8 cellular contexts compared by ENCODE assay signal in the genomic region with DNA sequence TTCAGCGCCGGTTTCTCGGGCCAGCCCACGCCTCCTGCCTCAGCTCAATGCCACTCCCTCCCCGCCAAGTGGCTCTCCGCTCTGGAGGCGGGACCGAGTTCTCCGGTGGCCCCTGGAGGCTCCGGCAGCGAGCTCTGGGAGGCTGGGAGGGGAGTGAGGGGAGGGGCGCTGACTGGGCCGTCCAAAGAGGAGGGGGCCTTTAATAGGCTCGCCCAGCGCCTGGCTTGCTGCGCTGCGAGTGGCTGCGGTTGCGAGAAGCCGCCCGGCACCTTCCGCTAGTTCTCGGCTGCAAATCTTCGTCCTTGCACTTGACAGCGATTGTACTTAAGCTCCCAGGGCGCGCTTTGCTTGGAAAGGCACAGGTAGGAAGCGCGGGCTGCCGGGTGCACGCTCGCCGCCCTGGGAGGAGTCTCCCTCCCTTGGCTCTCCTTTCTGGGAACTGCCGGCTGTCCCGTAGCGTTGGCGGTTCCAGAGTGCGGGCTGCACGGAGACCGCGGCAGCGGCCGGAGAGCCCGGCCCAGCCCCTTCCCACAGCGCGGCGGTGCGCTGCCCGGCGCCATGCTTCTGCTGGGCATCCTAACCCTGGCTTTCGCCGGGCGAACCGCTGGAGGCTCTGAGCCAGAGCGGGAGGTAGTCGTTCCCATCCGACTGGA. TPM values are rescaled to one million over a fixed set of nuclear protein-coding genes. Genes with fewer than 3 reads are reported as not detected.
DNase-seq lines count a peak whose midpoint lies in the region; ATAC-seq and TF ChIP-seq lines count a peak whose summit lies in the region.

A gene with protein sequence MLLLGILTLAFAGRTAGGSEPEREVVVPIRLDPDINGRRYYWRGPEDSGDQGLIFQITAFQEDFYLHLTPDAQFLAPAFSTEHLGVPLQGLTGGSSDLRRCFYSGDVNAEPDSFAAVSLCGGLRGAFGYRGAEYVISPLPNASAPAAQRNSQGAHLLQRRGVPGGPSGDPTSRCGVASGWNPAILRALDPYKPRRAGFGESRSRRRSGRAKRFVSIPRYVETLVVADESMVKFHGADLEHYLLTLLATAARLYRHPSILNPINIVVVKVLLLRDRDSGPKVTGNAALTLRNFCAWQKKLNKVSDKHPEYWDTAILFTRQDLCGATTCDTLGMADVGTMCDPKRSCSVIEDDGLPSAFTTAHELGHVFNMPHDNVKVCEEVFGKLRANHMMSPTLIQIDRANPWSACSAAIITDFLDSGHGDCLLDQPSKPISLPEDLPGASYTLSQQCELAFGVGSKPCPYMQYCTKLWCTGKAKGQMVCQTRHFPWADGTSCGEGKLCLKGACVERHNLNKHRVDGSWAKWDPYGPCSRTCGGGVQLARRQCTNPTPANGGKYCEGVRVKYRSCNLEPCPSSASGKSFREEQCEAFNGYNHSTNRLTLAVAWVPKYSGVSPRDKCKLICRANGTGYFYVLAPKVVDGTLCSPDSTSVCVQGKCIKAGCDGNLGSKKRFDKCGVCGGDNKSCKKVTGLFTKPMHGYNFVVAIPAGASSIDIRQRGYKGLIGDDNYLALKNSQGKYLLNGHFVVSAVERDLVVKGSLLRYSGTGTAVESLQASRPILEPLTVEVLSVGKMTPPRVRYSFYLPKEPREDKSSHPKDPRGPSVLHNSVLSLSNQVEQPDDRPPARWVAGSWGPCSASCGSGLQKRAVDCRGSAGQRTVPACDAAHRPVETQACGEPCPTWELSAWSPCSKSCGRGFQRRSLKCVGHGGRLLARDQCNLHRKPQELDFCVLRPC (plus strand): TSS at position 230 of the 653 bp plus-strand sequence. CDS start 329 bp downstream, at position 559.

- no peaks in the 10 kb centered on the region for H3K36me3 ChIP-seq in RWPE2 (ENCODE audit: low read depth)

- no peak for TF ChIP-seq CTCF in RWPE2 (IDR thresholded peaks at IDR 0.05; ENCODE audit: poor library complexity, severe bottlenecking)

- H3K27me3 ChIP-seq in RWPE2 (ENCODE audit: insufficient read depth, poor library complexity, severe bottlenecking), result peaks cover 4% of the 10 kb centered on the region

- H3K9me3 ChIP-seq in RWPE2 (ENCODE audit: severe bottlenecking), result no peaks in the 10 kb centered on the region

- DNase-seq in DMS153 (lab: John Stamatoyannopoulos, UW) (peak; percentile 67), HT1080 (ENCODE audit: low read depth) (peak; percentile 23), RWPE2 (ENCODE audit: low spot score) (peak; percentile 84), cortex of kidney (lab: John Stamatoyannopoulos, UW) (peak; percentile 40), left lobe of liver (ENCODE audit: low spot score) (no peak), OCI-M1 (lab: John Stamatoyannopoulos, UW) (no peak)
- DNase-seq in stimulated activated CD8-positive, alpha-beta memory T cell treated with anti-CD3 and anti-CD28 coated beads, Interleukin-4, amount 100 ng/mL, for 24 hours (ENCODE audit: low read depth), result peak; percentile 30

- no peaks in the 10 kb centered on the region for H3K4me1 ChIP-seq in RWPE2 (ENCODE audit: insufficient read depth, poor library complexity, severe bottlenecking)

- H3K27ac ChIP-seq in RWPE2 (ENCODE audit: poor library complexity, severe bottlenecking), result no peak within 1 kb of the TSS

- peak within 1 kb of the TSS; percentile 37 for H3K4me3 ChIP-seq in RWPE2 (ENCODE audit: severe bottlenecking)

- ATAC-seq in RWPE2 (ENCODE audit: low read depth) (peak; percentile 91), left lobe of liver (peak; percentile 85), GM18873 (IDR thresholded peaks at IDR 0.05; ENCODE audit: low FRiP score, unreplicated experiment) (no peak)

RNA-seq across cellular contexts. Expression of the gene that starts here (rescaled TPM):
- 0.03 and 0.08 TPM in 2 replicates for total RNA-seq in HT1080 (2014; rRNA removed; shearing (Covaris generic))
- polyA plus RNA-seq in HT1080 (2015; cell fraction: cytosol; rRNA removed), result 0.21 and 0.36 TPM in 2 replicates
- 0.99 and 1.4 TPM in 2 replicates for polyA plus RNA-seq in HT1080 (2015; cell fraction: nucleus; rRNA removed)
- 0.15 TPM for total RNA-seq in left lobe of liver

Comparison
In these comparisons a context has a peak if more than half of its experiments do, and no peak if none do; other contexts are left out.
1. Peak in ATAC-seq in left lobe of liver; RNA of the gene not detected or under 1 TPM.
2. DNase-seq: peak in DMS153 (single experiment), HT1080 (single experiment), RWPE2 (single experiment), cortex of kidney (single experiment) and stimulated activated CD8-positive, alpha-beta memory T cell treated with anti-CD3 and anti-CD28 coated beads, Interleukin-4, amount 100 ng/mL, for 24 hours (single experiment); none in left lobe of liver (single experiment) and OCI-M1 (single experiment).